Comparison of ENCODE assay signal across 8 cellular contexts in genomic region chr1:109985251-109986053, GRCh38. TPM values are rescaled to one million over a fixed set of nuclear protein-coding genes. Genes with fewer than 3 reads are reported as not detected.
DNase-seq lines count a peak whose midpoint lies in the region; ATAC-seq lines count a peak whose summit lies in the region.

No MANE protein-coding gene starts in this region.

- H3K36me3 Mint-ChIP-seq in activated T-cell treated with anti-CD3 and anti-CD28 coated beads, Interleukin-2, amount 50 U/mL, for 4 hours (ENCODE audit: insufficient read depth) = peaks cover 13% of the 10 kb centered on the region
- peaks cover 6% of the 10 kb centered on the region for H3K36me3 Mint-ChIP-seq in activated naive CD8-positive, alpha-beta T cell treated with anti-CD3 and anti-CD28 coated beads, Interleukin-2, amount 10 ng/mL, durations not matched to agents 7 days and 5 days

- ATAC-seq in activated T-cell treated with anti-CD3 and anti-CD28 coated beads, Interleukin-2, amount 50 U/mL, for 4 hours = peak; percentile 17 to 26
- ATAC-seq in activated naive CD8-positive, alpha-beta T cell treated with anti-CD3 and anti-CD28 coated beads, Interleukin-2, amount 10 ng/mL, durations not matched to agents 7 days and 5 days (ENCODE audit: low read depth) = no peak

- peak overlapping the region; percentile 95 for H3K27ac Mint-ChIP-seq in activated naive CD8-positive, alpha-beta T cell treated with anti-CD3 and anti-CD28 coated beads, Interleukin-2, amount 10 ng/mL, durations not matched to agents 7 days and 5 days

- H3K27me3 Mint-ChIP-seq in activated T-cell treated with anti-CD3 and anti-CD28 coated beads, Interleukin-2, amount 50 U/mL, for 4 hours (ENCODE audit: low read depth) = no peaks in the 10 kb centered on the region
- peaks cover 2% of the 10 kb centered on the region for H3K27me3 Mint-ChIP-seq in activated naive CD8-positive, alpha-beta T cell treated with anti-CD3 and anti-CD28 coated beads, Interleukin-2, amount 10 ng/mL, durations not matched to agents 7 days and 5 days

- no peaks in the 10 kb centered on the region for H3K27me3 ChIP-seq in layer of hippocampus (ENCODE audit: control insufficient read depth, insufficient read depth, low read length)

- POLR2A ChIA-PET in activated naive CD8-positive, alpha-beta T cell treated with anti-CD3 and anti-CD28 coated beads, Interleukin-2, amount 10 ng/mL, durations not matched to agents 7 days and 5 days (lab: Charles Lee) = interaction anchor here (0.6 to 2.8 kb wide), 12 partner anchors 16 to 437 kb away, joined by 3 to 34 read pairs (median 6); partner anchors contain the start of genes GNAI3 and STRIP1

- no peak for DNase-seq in activated T-cell treated with anti-CD3 and anti-CD28 coated beads, Interleukin-2, amount 50 U/mL, for 4 hours
- DNase-seq in activated T-cell treated with anti-CD3 and anti-CD28 coated beads, Interleukin-2, amount 50 U/mL, for 1 hour = no peak
- no peak for DNase-seq in activated naive CD8-positive, alpha-beta T cell treated with anti-CD3 and anti-CD28 coated beads, Interleukin-2, amount 10 ng/mL, durations not matched to agents 7 days and 5 days
- no peak for DNase-seq in dedifferentiated amniotic fluid mesenchymal stem cell (ENCODE audit: extremely low spot score)
- DNase-seq in T-helper 9 cell = no peak
- DNase-seq in NOMO-1 treated with DMSO at 0.1 percent for 48 hours (lab: John Stamatoyannopoulos, UW; ENCODE audit: unreplicated experiment) = no peak

- peaks cover 36% of the 10 kb centered on the region for H3K4me1 Mint-ChIP-seq in activated T-cell treated with anti-CD3 and anti-CD28 coated beads, Interleukin-2, amount 50 U/mL, for 4 hours (ENCODE audit: low read depth)
- peaks cover 34% of the 10 kb centered on the region for H3K4me1 Mint-ChIP-seq in activated naive CD8-positive, alpha-beta T cell treated with anti-CD3 and anti-CD28 coated beads, Interleukin-2, amount 10 ng/mL, durations not matched to agents 7 days and 5 days

- H3K9me3 Mint-ChIP-seq in activated T-cell treated with anti-CD3 and anti-CD28 coated beads, Interleukin-2, amount 50 U/mL, for 4 hours = no peaks in the 10 kb centered on the region
- no peaks in the 10 kb centered on the region for H3K9me3 Mint-ChIP-seq in activated naive CD8-positive, alpha-beta T cell treated with anti-CD3 and anti-CD28 coated beads, Interleukin-2, amount 10 ng/mL, durations not matched to agents 7 days and 5 days

- peak overlapping the region; percentile 95 for H3K27ac ChIP-seq in layer of hippocampus (ENCODE audit: low read depth, low read length)
- H3K27ac ChIP-seq in temporal lobe (ENCODE audit: low read depth, low read length) = peak overlapping the region; percentile 77

- peak overlapping the region; percentile 99 for H3K4me3 Mint-ChIP-seq in activated T-cell treated with anti-CD3 and anti-CD28 coated beads, Interleukin-2, amount 50 U/mL, for 4 hours
- H3K4me3 Mint-ChIP-seq in activated naive CD8-positive, alpha-beta T cell treated with anti-CD3 and anti-CD28 coated beads, Interleukin-2, amount 10 ng/mL, durations not matched to agents 7 days and 5 days = peak overlapping the region; percentile 98

RNA-seq across cellular contexts. Expression of gene AHCYL1, which starts 0.9 kb away (rescaled TPM):
- 10 to 100 TPM; 45.4 to 48.3 (median 48.2) TPM for total RNA-seq in activated T-cell treated with anti-CD3 and anti-CD28 coated beads, Interleukin-2, amount 50 U/mL, for 4 hours
- 10 to 100 TPM; 53.6 to 55.4 TPM for total RNA-seq in activated naive CD8-positive, alpha-beta T cell treated with anti-CD3 and anti-CD28 coated beads, Interleukin-2, amount 10 ng/mL, durations not matched to agents 7 days and 5 days
- 24.8 TPM for total RNA-seq in temporal lobe

RNA-seq across cellular contexts. Expression of gene STRIP1, which starts 49.0 kb away (rescaled TPM):
- 10 to 100 TPM; 32.6 to 40.6 (median 38.2) TPM for total RNA-seq in activated T-cell treated with anti-CD3 and anti-CD28 coated beads, Interleukin-2, amount 50 U/mL, for 4 hours
- 10 to 100 TPM; 47.5 to 49.1 TPM for total RNA-seq in activated naive CD8-positive, alpha-beta T cell treated with anti-CD3 and anti-CD28 coated beads, Interleukin-2, amount 10 ng/mL, durations not matched to agents 7 days and 5 days
- total RNA-seq in temporal lobe = 87.3 TPM
